18 cellular contexts compared by ENCODE assay signal in the genomic region with DNA sequence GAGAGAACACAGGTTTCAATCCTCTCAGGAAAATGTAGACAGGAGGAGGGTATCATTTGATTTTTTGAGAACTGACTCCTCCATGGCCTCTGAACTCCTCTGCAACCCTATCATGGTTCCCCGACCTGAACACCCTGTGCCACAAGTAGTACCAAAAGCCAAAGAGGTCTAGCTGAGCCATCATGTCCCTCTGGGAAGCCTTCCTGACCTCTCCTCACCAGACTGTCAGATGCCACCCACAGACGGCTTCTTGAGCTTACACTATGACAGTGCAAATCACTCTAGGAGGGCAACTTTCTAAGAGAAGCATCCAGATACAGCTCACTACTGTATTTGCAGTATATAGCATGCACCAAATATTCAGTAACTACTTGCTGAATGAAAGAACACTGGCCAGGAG. TPM values are rescaled to one million over a fixed set of nuclear protein-coding genes. Genes with fewer than 3 reads are reported as not detected.
A peak's percentile ranks its signal among the peaks of the same experiment; 100 is the strongest.
DNase-seq lines count a peak whose midpoint lies in the region; ATAC-seq and TF ChIP-seq lines count a peak whose summit lies in the region.
"Had no signal": no experiment of that assay in that cellular context is flagged by ENCODE, and none has a peak within 500 bp of the region (broad histone marks: within the 10 kb centered on the region; RNA-seq: fewer than 3 reads in every experiment).

No MANE protein-coding gene starts in this region.

- peaks cover 72% of the 10 kb centered on the region for H3K36me3 Mint-ChIP-seq in activated naive CD4-positive, alpha-beta T cell treated with anti-CD3 and anti-CD28 coated beads for 36 hours (ENCODE audit: low read depth)
- peaks cover 71% of the 10 kb centered on the region for H3K36me3 Mint-ChIP-seq in activated naive CD4-positive, alpha-beta T cell treated with anti-CD3 and anti-CD28 coated beads, Interleukin-2, amount 10 ng/mL, durations not matched to agents 7 days and 5 days
- H3K36me3 Mint-ChIP-seq in T-helper 17 cell (ENCODE audit: low read depth), result peaks cover 14% of the 10 kb centered on the region
- peaks cover 35 to 70% (median 43%) of the 10 kb centered on the region in 3 donors for H3K36me3 Mint-ChIP-seq in immature natural killer cell
- H3K36me3 Mint-ChIP-seq in stimulated activated naive B cell treated with anti-CD40 and anti-IgM and Interleukin-4, amounts not matched to agents 10 μg/mL and 1 μg/mL and 100 μg/mL, for 72 hours, result peaks cover 56 to 74% of the 10 kb centered on the region in 2 donors
- H3K36me3 Mint-ChIP-seq in endodermal cell (ENCODE audit: low read depth), result peaks cover 77% of the 10 kb centered on the region

- H3K9me3 ChIP-seq in T-helper 17 cell (ENCODE audit: control insufficient read depth, low read length, poor library complexity, severe bottlenecking), result no peaks in the 10 kb centered on the region
- H3K9me3 ChIP-seq in endodermal cell (ENCODE audit: control insufficient read depth, low read length), result no peaks in the 10 kb centered on the region
- H3K9me3 ChIP-seq: lower lobe of right lung, right lobe of liver, stomach had no signal

- no peak overlapping the region for H3K9ac ChIP-seq in endodermal cell (ENCODE audit: extremely low read depth, low read length, poor library complexity, severe bottlenecking)
- H3K9ac ChIP-seq: neural progenitor cell had no signal

- CTCF ChIA-PET in activated naive CD4-positive, alpha-beta T cell treated with anti-CD3 and anti-CD28 coated beads for 36 hours (lab: Charles Lee), result interaction anchor here (0.9 to 1.0 kb wide), 2 partner anchors 23 to 42 kb away, joined by 3 read pairs; no protein-coding TSS in a partner anchor
- CTCF ChIA-PET in activated naive CD4-positive, alpha-beta T cell treated with anti-CD3 and anti-CD28 coated beads, Interleukin-2, amount 10 ng/mL, durations not matched to agents 7 days and 5 days (lab: Charles Lee), result no interaction called here

- H3K27me3 ChIP-seq in endodermal cell (ENCODE audit: control insufficient read depth, insufficient read depth, low read length, poor library complexity, severe bottlenecking), result no peaks in the 10 kb centered on the region
- H3K27me3 ChIP-seq: neural progenitor cell, right lobe of liver, stomach had no signal

- WGBS in endodermal cell (ENCODE audit: insufficient coverage in 1 of 2, insufficient read length in 1 of 2), 2 experiments, result 88 to 100% methylated on average over 1 to 2 of the region's 2 CpGs

- DNase-seq in activated naive CD4-positive, alpha-beta T cell treated with anti-CD3 and anti-CD28 coated beads for 36 hours, result no peak
- DNase-seq in activated naive CD4-positive, alpha-beta T cell treated with anti-CD3 and anti-CD28 coated beads, Interleukin-2, amount 10 ng/mL, durations not matched to agents 7 days and 5 days, result no peak
- DNase-seq in T-helper 17 cell (no peak), immature natural killer cell (no peak), substantia nigra (lab: John Stamatoyannopoulos, UW) (no peak), endodermal cell (no peak), COLO829 (ENCODE audit: low spot score) (no peak)
- no peak for DNase-seq in stimulated activated naive B cell treated with anti-CD40 and anti-IgM and Interleukin-4, amounts not matched to agents 10 μg/mL and 1 μg/mL and 100 μg/mL, for 72 hours
- DNase-seq: activated effector memory CD4-positive, alpha-beta T cell treated with Interleukin-2 at 50 U/mL for 16 hours; lower lobe of right lung; NCI-H1694 treated with DMSO at 0.1 percent for 48 hours; NCI-H526 treated with DMSO at 0.1 percent for 48 hours; stomach; T-helper 1 cell had no signal

- peaks cover 76% of the 10 kb centered on the region for H3K36me3 ChIP-seq in endodermal cell (ENCODE audit: control insufficient read depth, insufficient read depth, low read length)

- ATAC-seq in T-helper 17 cell, result no peak
- no peak for ATAC-seq in stimulated activated naive B cell treated with anti-CD40 and anti-IgM and Interleukin-4, amounts not matched to agents 10 μg/mL and 1 μg/mL and 100 μg/mL, for 72 hours (replicated peaks)
- ATAC-seq: activated CD4-positive, CD25-positive, alpha-beta regulatory T cell treated with anti-CD3 and anti-CD28 coated beads, Interleukin-2, amount 50 U/mL, for 24 hours; lower lobe of right lung; right lobe of liver had no signal

- H3K4me1 Mint-ChIP-seq in activated naive CD4-positive, alpha-beta T cell treated with anti-CD3 and anti-CD28 coated beads for 36 hours (ENCODE audit: low read depth), result peaks cover 76% of the 10 kb centered on the region
- peaks cover 80% of the 10 kb centered on the region for H3K4me1 Mint-ChIP-seq in activated naive CD4-positive, alpha-beta T cell treated with anti-CD3 and anti-CD28 coated beads, Interleukin-2, amount 10 ng/mL, durations not matched to agents 7 days and 5 days
- H3K4me1 Mint-ChIP-seq in T-helper 17 cell, result peaks cover 57% of the 10 kb centered on the region
- H3K4me1 Mint-ChIP-seq in immature natural killer cell, result peaks cover 72 to 83% of the 10 kb centered on the region in 2 donors
- H3K4me1 Mint-ChIP-seq in stimulated activated naive B cell treated with anti-CD40 and anti-IgM and Interleukin-4, amounts not matched to agents 10 μg/mL and 1 μg/mL and 100 μg/mL, for 72 hours, result peaks cover 49 to 69% of the 10 kb centered on the region in 2 donors
- peaks cover 17% of the 10 kb centered on the region for H3K4me1 Mint-ChIP-seq in endodermal cell

- no peak for TF ChIP-seq CTCF in endodermal cell (conservative IDR thresholded peaks at IDR 0.05)

- intact Hi-C loops in activated naive CD4-positive, alpha-beta T cell treated with anti-CD3 and anti-CD28 coated beads for 36 hours (cut with micrococcal nuclease), result no loop called here

- H3K9me3 Mint-ChIP-seq in activated naive CD4-positive, alpha-beta T cell treated with anti-CD3 and anti-CD28 coated beads for 36 hours, result no peaks in the 10 kb centered on the region
- H3K9me3 Mint-ChIP-seq in activated naive CD4-positive, alpha-beta T cell treated with anti-CD3 and anti-CD28 coated beads, Interleukin-2, amount 10 ng/mL, durations not matched to agents 7 days and 5 days, result no peaks in the 10 kb centered on the region
- H3K9me3 Mint-ChIP-seq in immature natural killer cell (no peaks in the 10 kb centered on the region), endodermal cell (no peaks in the 10 kb centered on the region)
- no peaks in the 10 kb centered on the region for H3K9me3 Mint-ChIP-seq in stimulated activated naive B cell treated with anti-CD40 and anti-IgM and Interleukin-4, amounts not matched to agents 10 μg/mL and 1 μg/mL and 100 μg/mL, for 72 hours
- H3K9me3 Mint-ChIP-seq: neural progenitor cell had no signal

- peak overlapping the region; percentile 96 for H3K27ac Mint-ChIP-seq in activated naive CD4-positive, alpha-beta T cell treated with anti-CD3 and anti-CD28 coated beads for 36 hours
- H3K27ac Mint-ChIP-seq in activated naive CD4-positive, alpha-beta T cell treated with anti-CD3 and anti-CD28 coated beads, Interleukin-2, amount 10 ng/mL, durations not matched to agents 7 days and 5 days, result no peak overlapping the region
- H3K27ac Mint-ChIP-seq in T-helper 17 cell, result peak overlapping the region; percentile 57
- H3K27ac Mint-ChIP-seq in immature natural killer cell, result peak overlapping the region in 5 of 6 donors; percentile 32 to 85 (median 60)
- peak overlapping the region; percentile 86 for H3K27ac Mint-ChIP-seq in stimulated activated naive B cell treated with anti-CD40 and anti-IgM and Interleukin-4, amounts not matched to agents 10 μg/mL and 1 μg/mL and 100 μg/mL, for 72 hours
- H3K27ac Mint-ChIP-seq in endodermal cell, result no peak overlapping the region
- H3K27ac Mint-ChIP-seq: neural progenitor cell had no signal

- H3K27ac ChIP-seq in substantia nigra (ENCODE audit: low read depth, low read length, poor library complexity, severe bottlenecking), result no peak overlapping the region
- no peak overlapping the region for H3K27ac ChIP-seq in endodermal cell (ENCODE audit: low read depth, low read length)
- H3K27ac ChIP-seq: lower lobe of right lung, right lobe of liver had no signal

- no peak overlapping the region for H3K4me3 ChIP-seq in endodermal cell (ENCODE audit: low read length)
- H3K4me3 ChIP-seq: lower lobe of right lung, neural progenitor cell, right lobe of liver had no signal

- no peak overlapping the region for H3K4me3 Mint-ChIP-seq in activated naive CD4-positive, alpha-beta T cell treated with anti-CD3 and anti-CD28 coated beads for 36 hours
- H3K4me3 Mint-ChIP-seq in activated naive CD4-positive, alpha-beta T cell treated with anti-CD3 and anti-CD28 coated beads, Interleukin-2, amount 10 ng/mL, durations not matched to agents 7 days and 5 days, result no peak overlapping the region
- H3K4me3 Mint-ChIP-seq in T-helper 17 cell (peak overlapping the region; percentile 62), immature natural killer cell (peak overlapping the region in 1 of 5 donors; percentile 18), endodermal cell (no peak overlapping the region)
- H3K4me3 Mint-ChIP-seq in stimulated activated naive B cell treated with anti-CD40 and anti-IgM and Interleukin-4, amounts not matched to agents 10 μg/mL and 1 μg/mL and 100 μg/mL, for 72 hours, result no peak overlapping the region

- peaks cover 8% of the 10 kb centered on the region for H3K4me1 ChIP-seq in endodermal cell (ENCODE audit: control insufficient read depth, insufficient read depth, low read length)

- H3K27me3 Mint-ChIP-seq in activated naive CD4-positive, alpha-beta T cell treated with anti-CD3 and anti-CD28 coated beads for 36 hours (ENCODE audit: low read depth), result no peaks in the 10 kb centered on the region
- H3K27me3 Mint-ChIP-seq in activated naive CD4-positive, alpha-beta T cell treated with anti-CD3 and anti-CD28 coated beads, Interleukin-2, amount 10 ng/mL, durations not matched to agents 7 days and 5 days, result peaks cover 8% of the 10 kb centered on the region
- H3K27me3 Mint-ChIP-seq in T-helper 17 cell, result no peaks in the 10 kb centered on the region
- H3K27me3 Mint-ChIP-seq in immature natural killer cell (ENCODE audit: low read depth in 3 of 3), result peaks cover 38 to 54% (median 50%) of the 10 kb centered on the region in 3 donors
- no peaks in the 10 kb centered on the region for H3K27me3 Mint-ChIP-seq in stimulated activated naive B cell treated with anti-CD40 and anti-IgM and Interleukin-4, amounts not matched to agents 10 μg/mL and 1 μg/mL and 100 μg/mL, for 72 hours
- no peaks in the 10 kb centered on the region for H3K27me3 Mint-ChIP-seq in endodermal cell (ENCODE audit: insufficient read depth)

RNA-seq across cellular contexts. Expression of gene HNRNPL, which starts 3.7 kb away (rescaled TPM):
- 100 to 1,000 TPM; 777 to 829 TPM for total RNA-seq in activated naive CD4-positive, alpha-beta T cell treated with anti-CD3 and anti-CD28 coated beads for 36 hours
- 100 to 1,000 TPM; 477 to 480 TPM for total RNA-seq in T-helper 17 cell
- polyA plus RNA-seq in immature natural killer cell, result 10 to 100 TPM; 16.8 to 89.6 (median 69.0) TPM
- total RNA-seq in endodermal cell, result 100 to 1,000 TPM; 607 to 646 TPM
- 602 TPM for polyA plus RNA-seq in endodermal cell (2013, experiment 1 of 2)
- polyA plus RNA-seq in endodermal cell (2013, experiment 2 of 2), result 584 TPM

RNA-seq across cellular contexts. Expression of gene ECH1, which starts 14.5 kb away (rescaled TPM):
- 100 to 1,000 TPM; 137 to 145 TPM for total RNA-seq in activated naive CD4-positive, alpha-beta T cell treated with anti-CD3 and anti-CD28 coated beads for 36 hours
- total RNA-seq in T-helper 17 cell (10 to 100 TPM; 75.5 to 95.8 TPM), endodermal cell (100 to 1,000 TPM; 114 to 129 TPM)
- 100 to 1,000 TPM; 243 to 337 (median 327) TPM for polyA plus RNA-seq in immature natural killer cell
- 72.3 TPM for polyA plus RNA-seq in endodermal cell (2013, experiment 1 of 2)
- polyA plus RNA-seq in endodermal cell (2013, experiment 2 of 2), result 68.9 TPM

RNA-seq across cellular contexts. Expression of gene RINL, which starts 32.0 kb away (rescaled TPM):
- total RNA-seq in activated naive CD4-positive, alpha-beta T cell treated with anti-CD3 and anti-CD28 coated beads for 36 hours, result 100 to 1,000 TPM; 107 to 117 TPM
- total RNA-seq in T-helper 17 cell, result 10 to 100 TPM; 46.0 to 50.6 TPM
- 10 to 100 TPM; 20.3 to 64.9 (median 47.3) TPM for polyA plus RNA-seq in immature natural killer cell
- total RNA-seq in endodermal cell, result 1 to 10 TPM; 4.8 to 6.7 TPM
- polyA plus RNA-seq in endodermal cell (2013, experiment 1 of 2), result 1.7 TPM
- 1.9 TPM for polyA plus RNA-seq in endodermal cell (2013, experiment 2 of 2)

RNA-seq across cellular contexts. Expression of gene LGALS4, which starts 33.4 kb away (rescaled TPM):
- not detected for total RNA-seq in activated naive CD4-positive, alpha-beta T cell treated with anti-CD3 and anti-CD28 coated beads for 36 hours
- total RNA-seq in T-helper 17 cell (1 to 10 TPM; 1.7 to 2.4 TPM), endodermal cell (under 1 TPM; 0.49 to 0.84 TPM)
- polyA plus RNA-seq in immature natural killer cell, result not detected
- 0.50 TPM for polyA plus RNA-seq in endodermal cell (2013, experiment 1 of 2)
- 0.29 TPM for polyA plus RNA-seq in endodermal cell (2013, experiment 2 of 2)
- total RNA-seq: LHCN-M2 had no signal

RNA-seq across cellular contexts. Expression of gene SIRT2, which starts 53.3 kb away (rescaled TPM):
- total RNA-seq in activated naive CD4-positive, alpha-beta T cell treated with anti-CD3 and anti-CD28 coated beads for 36 hours, result 10 to 100 TPM; 18.2 to 19.6 TPM
- total RNA-seq in T-helper 17 cell, result 10 to 100 TPM; 68.7 to 68.9 TPM
- polyA plus RNA-seq in immature natural killer cell, result 100 to 1,000 TPM in 2 of 3 donors, 10 to 100 TPM in 1; 96.8 to 114 (median 112) TPM
- 10 to 100 TPM; 10.4 to 13.7 TPM for total RNA-seq in endodermal cell
- polyA plus RNA-seq in endodermal cell (2013, experiment 1 of 2), result 30.3 TPM
- polyA plus RNA-seq in endodermal cell (2013, experiment 2 of 2), result 23.5 TPM

Comparison
In these comparisons a context has a peak if more than half of its experiments do, and no peak if none do; other contexts are left out.
1. H3K27ac Mint-ChIP-seq: peak in activated naive CD4-positive, alpha-beta T cell treated with anti-CD3 and anti-CD28 coated beads for 36 hours (single experiment), T-helper 17 cell (single experiment), immature natural killer cell (5 of 6) and stimulated activated naive B cell treated with anti-CD40 and anti-IgM and Interleukin-4, amounts not matched to agents 10 μg/mL and 1 μg/mL and 100 μg/mL, for 72 hours (single experiment); none in activated naive CD4-positive, alpha-beta T cell treated with anti-CD3 and anti-CD28 coated beads, Interleukin-2, amount 10 ng/mL, durations not matched to agents 7 days and 5 days (single experiment) and endodermal cell (single experiment).
2. RNA of gene RINL, which starts 32.0 kb away (total RNA-seq): 107 to 117 TPM in activated naive CD4-positive, alpha-beta T cell treated with anti-CD3 and anti-CD28 coated beads for 36 hours and 46.0 to 50.6 TPM in T-helper 17 cell; 4.8 to 6.7 TPM in endodermal cell; every median in the first group is over 4 times any median in the second.